2 cellular contexts compared by ENCODE assay signal in the genomic region with DNA sequence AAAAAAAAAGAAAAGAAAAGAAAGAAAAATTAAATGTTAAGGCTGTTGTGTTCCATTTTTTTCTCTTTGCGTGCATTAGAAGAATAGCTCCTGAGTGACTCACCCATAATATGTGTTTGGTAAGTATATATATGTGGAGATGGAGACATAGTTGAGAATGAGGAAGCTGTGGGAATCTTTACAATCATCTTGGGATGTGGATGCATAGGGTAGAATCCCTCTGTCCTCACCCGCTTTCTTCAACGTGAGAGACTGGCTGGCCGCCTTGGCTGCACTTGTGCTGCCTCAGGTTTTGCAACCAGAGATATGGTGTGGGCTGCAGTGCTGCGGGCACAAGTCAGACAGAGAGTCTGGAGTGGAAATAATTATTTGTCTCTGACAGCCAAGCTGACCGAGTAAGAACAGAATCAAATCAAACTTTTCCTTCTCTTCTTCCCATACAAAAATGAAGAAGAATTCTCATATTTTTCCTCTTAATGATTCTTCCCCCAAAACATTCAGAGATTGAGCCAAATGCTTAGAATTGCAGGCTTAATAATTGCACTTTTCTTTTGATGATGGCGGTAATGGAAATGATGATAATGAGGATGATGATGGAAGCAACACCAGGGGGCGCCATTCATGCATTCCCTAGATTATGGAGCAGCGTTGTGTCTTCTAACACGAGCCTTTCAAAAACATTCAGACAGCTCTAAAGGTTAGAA.
TF ChIP-seq lines count a peak whose summit lies in the region.

No MANE protein-coding gene starts in this region.

TF ChIP-seq in HCT116, 20 proteins besides CTCF, POLR2A, EP300 and RAD21:
- TF ChIP-seq ZFX (IDR thresholded peaks at IDR 0.05) (no peak), EGR1 (IDR thresholded peaks at IDR 0.05; ENCODE audit: low read depth) (no peak), EZH2phosphoT487 (IDR thresholded peaks at IDR 0.05; ENCODE audit: borderline replicate concordance) (no peak), YY1 (IDR thresholded peaks at IDR 0.05; ENCODE audit: extremely low read depth, insufficient replicate concordance, low read depth, low read length) (no peak), ZNF274 (IDR thresholded peaks at IDR 0.05; ENCODE audit: low read depth, low read length) (no peak), SRF (IDR thresholded peaks at IDR 0.05; ENCODE audit: low read depth) (no peak), FOSL1 (IDR thresholded peaks at IDR 0.05; ENCODE audit: low read depth) (no peak), JUND (IDR thresholded peaks at IDR 0.05) (no peak), TCF7L2 (IDR thresholded peaks at IDR 0.05; ENCODE audit: borderline replicate concordance, extremely low read depth, insufficient read depth, insufficient read length) (no peak), SP1 (IDR thresholded peaks at IDR 0.05; ENCODE audit: low read depth) (no peak)
- TF ChIP-seq, protein P1, sequence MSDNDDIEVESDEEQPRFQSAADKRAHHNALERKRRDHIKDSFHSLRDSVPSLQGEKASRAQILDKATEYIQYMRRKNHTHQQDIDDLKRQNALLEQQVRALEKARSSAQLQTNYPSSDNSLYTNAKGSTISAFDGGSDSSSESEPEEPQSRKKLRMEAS (IDR thresholded peaks at IDR 0.05) = no peak
- TF ChIP-seq, protein P2, sequence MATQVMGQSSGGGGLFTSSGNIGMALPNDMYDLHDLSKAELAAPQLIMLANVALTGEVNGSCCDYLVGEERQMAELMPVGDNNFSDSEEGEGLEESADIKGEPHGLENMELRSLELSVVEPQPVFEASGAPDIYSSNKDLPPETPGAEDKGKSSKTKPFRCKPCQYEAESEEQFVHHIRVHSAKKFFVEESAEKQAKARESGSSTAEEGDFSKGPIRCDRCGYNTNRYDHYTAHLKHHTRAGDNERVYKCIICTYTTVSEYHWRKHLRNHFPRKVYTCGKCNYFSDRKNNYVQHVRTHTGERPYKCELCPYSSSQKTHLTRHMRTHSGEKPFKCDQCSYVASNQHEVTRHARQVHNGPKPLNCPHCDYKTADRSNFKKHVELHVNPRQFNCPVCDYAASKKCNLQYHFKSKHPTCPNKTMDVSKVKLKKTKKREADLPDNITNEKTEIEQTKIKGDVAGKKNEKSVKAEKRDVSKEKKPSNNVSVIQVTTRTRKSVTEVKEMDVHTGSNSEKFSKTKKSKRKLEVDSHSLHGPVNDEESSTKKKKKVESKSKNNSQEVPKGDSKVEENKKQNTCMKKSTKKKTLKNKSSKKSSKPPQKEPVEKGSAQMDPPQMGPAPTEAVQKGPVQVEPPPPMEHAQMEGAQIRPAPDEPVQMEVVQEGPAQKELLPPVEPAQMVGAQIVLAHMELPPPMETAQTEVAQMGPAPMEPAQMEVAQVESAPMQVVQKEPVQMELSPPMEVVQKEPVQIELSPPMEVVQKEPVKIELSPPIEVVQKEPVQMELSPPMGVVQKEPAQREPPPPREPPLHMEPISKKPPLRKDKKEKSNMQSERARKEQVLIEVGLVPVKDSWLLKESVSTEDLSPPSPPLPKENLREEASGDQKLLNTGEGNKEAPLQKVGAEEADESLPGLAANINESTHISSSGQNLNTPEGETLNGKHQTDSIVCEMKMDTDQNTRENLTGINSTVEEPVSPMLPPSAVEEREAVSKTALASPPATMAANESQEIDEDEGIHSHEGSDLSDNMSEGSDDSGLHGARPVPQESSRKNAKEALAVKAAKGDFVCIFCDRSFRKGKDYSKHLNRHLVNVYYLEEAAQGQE (IDR thresholded peaks at IDR 0.05; ENCODE audit: low read depth) = no peak
- TF ChIP-seq, protein P3, sequence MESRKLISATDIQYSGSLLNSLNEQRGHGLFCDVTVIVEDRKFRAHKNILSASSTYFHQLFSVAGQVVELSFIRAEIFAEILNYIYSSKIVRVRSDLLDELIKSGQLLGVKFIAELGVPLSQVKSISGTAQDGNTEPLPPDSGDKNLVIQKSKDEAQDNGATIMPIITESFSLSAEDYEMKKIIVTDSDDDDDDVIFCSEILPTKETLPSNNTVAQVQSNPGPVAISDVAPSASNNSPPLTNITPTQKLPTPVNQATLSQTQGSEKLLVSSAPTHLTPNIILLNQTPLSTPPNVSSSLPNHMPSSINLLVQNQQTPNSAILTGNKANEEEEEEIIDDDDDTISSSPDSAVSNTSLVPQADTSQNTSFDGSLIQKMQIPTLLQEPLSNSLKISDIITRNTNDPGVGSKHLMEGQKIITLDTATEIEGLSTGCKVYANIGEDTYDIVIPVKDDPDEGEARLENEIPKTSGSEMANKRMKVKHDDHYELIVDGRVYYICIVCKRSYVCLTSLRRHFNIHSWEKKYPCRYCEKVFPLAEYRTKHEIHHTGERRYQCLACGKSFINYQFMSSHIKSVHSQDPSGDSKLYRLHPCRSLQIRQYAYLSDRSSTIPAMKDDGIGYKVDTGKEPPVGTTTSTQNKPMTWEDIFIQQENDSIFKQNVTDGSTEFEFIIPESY (IDR thresholded peaks at IDR 0.05; ENCODE audit: extremely low read depth, insufficient replicate concordance, low read length) = no peak
- TF ChIP-seq, protein P4, sequence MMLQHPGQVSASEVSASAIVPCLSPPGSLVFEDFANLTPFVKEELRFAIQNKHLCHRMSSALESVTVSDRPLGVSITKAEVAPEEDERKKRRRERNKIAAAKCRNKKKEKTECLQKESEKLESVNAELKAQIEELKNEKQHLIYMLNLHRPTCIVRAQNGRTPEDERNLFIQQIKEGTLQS (IDR thresholded peaks at IDR 0.05) = no peak

TF ChIP-seq in HepG2, 621 proteins besides CTCF, POLR2A, EP300 and RAD21:
- no peak for TF ChIP-seq ZSCAN21 (CRISPR knock-in tag; IDR thresholded peaks at IDR 0.05; ENCODE audit: borderline replicate concordance)
- TF ChIP-seq, protein P5, sequence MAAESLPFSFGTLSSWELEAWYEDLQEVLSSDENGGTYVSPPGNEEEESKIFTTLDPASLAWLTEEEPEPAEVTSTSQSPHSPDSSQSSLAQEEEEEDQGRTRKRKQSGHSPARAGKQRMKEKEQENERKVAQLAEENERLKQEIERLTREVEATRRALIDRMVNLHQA (CRISPR knock-in tag; IDR thresholded peaks at IDR 0.05) = no peak
- no peak for TF ChIP-seq MIER2 (CRISPR knock-in tag; IDR thresholded peaks at IDR 0.05)
- no peak for TF ChIP-seq ZNF136 (CRISPR knock-in tag; IDR thresholded peaks at IDR 0.05; ENCODE audit: low read depth)
- TF ChIP-seq ADNP (CRISPR knock-in tag; IDR thresholded peaks at IDR 0.05) = no peak
- TF ChIP-seq ZBTB7B (CRISPR knock-in tag; IDR thresholded peaks at IDR 0.05) = no peak
- no peak for TF ChIP-seq ELF1 (CRISPR knock-in tag; IDR thresholded peaks at IDR 0.05)
- TF ChIP-seq HDAC2 (CRISPR knock-in tag; IDR thresholded peaks at IDR 0.05) = no peak
- TF ChIP-seq SYNCRIP (IDR thresholded peaks at IDR 0.05; ENCODE audit: insufficient read depth, low read depth, low read length) = no peak
- no peak for TF ChIP-seq NCOA2 (CRISPR knock-in tag; IDR thresholded peaks at IDR 0.05)
- no peak for TF ChIP-seq KDM1A (CRISPR knock-in tag; IDR thresholded peaks at IDR 0.05)
- TF ChIP-seq SRF (IDR thresholded peaks at IDR 0.05; ENCODE audit: low read depth, low read length) = no peak
- TF ChIP-seq, protein P6, sequence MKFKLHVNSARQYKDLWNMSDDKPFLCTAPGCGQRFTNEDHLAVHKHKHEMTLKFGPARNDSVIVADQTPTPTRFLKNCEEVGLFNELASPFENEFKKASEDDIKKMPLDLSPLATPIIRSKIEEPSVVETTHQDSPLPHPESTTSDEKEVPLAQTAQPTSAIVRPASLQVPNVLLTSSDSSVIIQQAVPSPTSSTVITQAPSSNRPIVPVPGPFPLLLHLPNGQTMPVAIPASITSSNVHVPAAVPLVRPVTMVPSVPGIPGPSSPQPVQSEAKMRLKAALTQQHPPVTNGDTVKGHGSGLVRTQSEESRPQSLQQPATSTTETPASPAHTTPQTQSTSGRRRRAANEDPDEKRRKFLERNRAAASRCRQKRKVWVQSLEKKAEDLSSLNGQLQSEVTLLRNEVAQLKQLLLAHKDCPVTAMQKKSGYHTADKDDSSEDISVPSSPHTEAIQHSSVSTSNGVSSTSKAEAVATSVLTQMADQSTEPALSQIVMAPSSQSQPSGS (CRISPR knock-in tag; IDR thresholded peaks at IDR 0.05) = no peak
